Comparison of ENCODE assay signal across 8 cellular contexts in genomic region chr5:56669534-56670483, GRCh38.
DNase-seq lines count a peak whose midpoint lies in the region; ATAC-seq and TF ChIP-seq lines count a peak whose summit lies in the region.

No MANE protein-coding gene starts in this region.

- TF ChIP-seq EP300 in transverse colon (IDR thresholded peaks at IDR 0.05; ENCODE audit: low read depth), result no peak

- H3K9ac ChIP-seq in mesenchymal stem cell (ENCODE audit: low read length), result no peak overlapping the region

- H2BK120ac ChIP-seq in mesenchymal stem cell (ENCODE audit: low read depth, low read length), result no peak overlapping the region

- in situ Hi-C loops in transverse colon (cut with MboI; ENCODE audit: low pct_ligation_motif_present in 1 of 4, low pct_unique_long_range_greater_than_20kb in 1 of 4, low sequenced_read_pairs in 3 of 4), result no loop called here

- TF ChIP-seq POLR2A in transverse colon (IDR thresholded peaks at IDR 0.05), result no peak

- no peaks in the 10 kb centered on the region for H3K79me2 ChIP-seq in PC-9 (ENCODE audit: low read depth)

- H2AFZ ChIP-seq in PC-9, result peak overlapping the region; percentile 67
- H2AFZ ChIP-seq in mesenchymal stem cell (ENCODE audit: low read depth, low read length), result no peak overlapping the region

- peak overlapping the region in 1 of 2 experiments; percentile 79 for H3K14ac ChIP-seq in mesenchymal stem cell (ENCODE audit: low read length in 2 of 2)

- no peaks in the 10 kb centered on the region for H4K20me1 ChIP-seq in PC-9 (ENCODE audit: insufficient read depth)

- H3K4me3 ChIP-seq in PC-9 (no peak overlapping the region; the same call in 1 of the 2 replicates), cardiac fibroblast (replicated peaks in 1 of 2; ENCODE audit: low read depth in 2 of 2, low read length in 2 of 2) (no peak overlapping the region), mesenchymal stem cell (ENCODE audit: insufficient read depth in 1 of 2, low read depth in 1 of 2, low read length in 2 of 2) (no peak overlapping the region), transverse colon (no peak overlapping the region)

- peaks cover 19% of the 10 kb centered on the region for H3F3A ChIP-seq in PC-9 (ENCODE audit: insufficient read depth, low read depth)

- no peak overlapping the region for H3K23ac ChIP-seq in mesenchymal stem cell (ENCODE audit: low read length in 2 of 2)

- H3K9me2 ChIP-seq in PC-9 (ENCODE audit: insufficient read depth), result no peaks in the 10 kb centered on the region

- DNase-seq in COLO668 (lab: John Stamatoyannopoulos, UW; ENCODE audit: unreplicated experiment), result peak; percentile 30
- peak in 1 of 2 experiments; percentile 77 for DNase-seq in PC-9
- DNase-seq in cardiac fibroblast (ENCODE audit: low read depth in 2 of 2), result peak; percentile 17 to 41
- peak; percentile 43 for DNase-seq in mesenchymal stem cell
- peak; percentile 71 for DNase-seq in transverse colon
- DNase-seq in NCI-H1048 (lab: John Stamatoyannopoulos, UW), result no peak

- H2AK5ac ChIP-seq in mesenchymal stem cell (ENCODE audit: low read length, severe bottlenecking), result no peak overlapping the region

- ATAC-seq in GM19397 (IDR thresholded peaks at IDR 0.05; ENCODE audit: unreplicated experiment), result peak; percentile 95
- peak; percentile 99 for ATAC-seq in HG03442 (IDR thresholded peaks at IDR 0.05; ENCODE audit: unreplicated experiment)

- H2BK5ac ChIP-seq in mesenchymal stem cell (ENCODE audit: low read depth, low read length, poor library complexity, severe bottlenecking), result no peak overlapping the region

- H3K79me1 ChIP-seq in mesenchymal stem cell (replicated peaks; ENCODE audit: low read length, poor library complexity, severe bottlenecking), result no peaks in the 10 kb centered on the region

- H3K36me3 ChIP-seq in PC-9 (ENCODE audit: low read depth), result no peaks in the 10 kb centered on the region
- no peaks in the 10 kb centered on the region for H3K36me3 ChIP-seq in mesenchymal stem cell (ENCODE audit: control insufficient read depth in 1 of 2, insufficient read depth in 2 of 2, low read depth in 1 of 2, low read length in 2 of 2)
- H3K36me3 ChIP-seq in transverse colon, result no peaks in the 10 kb centered on the region

- no peak overlapping the region for H4K91ac ChIP-seq in mesenchymal stem cell (ENCODE audit: low read length)

- no peak overlapping the region for H4K8ac ChIP-seq in mesenchymal stem cell (ENCODE audit: low read length)

- CTCF ChIA-PET in PC-9 (lab: Charles Lee), result interaction anchor here (0.6 to 1.0 kb wide), 4 partner anchors 22 to 425 kb away, joined by 5 to 7 read pairs (median 5); partner anchors contain the start of gene MAP3K1

- peak overlapping the region; percentile 47 to 54 for H3K18ac ChIP-seq in mesenchymal stem cell (ENCODE audit: low read depth in 1 of 2, low read length in 2 of 2)

- BruUV-seq in PC-9 (replicated peaks; lab: Mats Ljungman, UMichigan), result no TSS peak

- intact Hi-C loops in PC-9 (cut with micrococcal nuclease; ENCODE audit: unreplicated experiment), result loop anchor here (5.0 kb wide), 2 partner anchors 87 to 147 kb away; partner anchors contain the start of gene MAP3K1
- intact Hi-C loops in transverse colon (cut with DNase I; ENCODE audit: low total_unique reads), result no loop called here

- H2BK12ac ChIP-seq in mesenchymal stem cell (ENCODE audit: low read length in 2 of 2), result peak overlapping the region in 1 of 2 experiments; percentile 23

- H3K9me3 ChIP-seq in PC-9 (ENCODE audit: insufficient read depth, low read depth) (no peaks in the 10 kb centered on the region), mesenchymal stem cell (ENCODE audit: control insufficient read depth, low read length) (peaks cover 3% of the 10 kb centered on the region), transverse colon (no peaks in the 10 kb centered on the region)

- no peak for TF ChIP-seq CTCF in PC-9 (conservative IDR thresholded peaks at IDR 0.05)
- no peak for TF ChIP-seq CTCF in cardiac fibroblast (IDR thresholded peaks at IDR 0.05; ENCODE audit: low read depth, low read length)
- no peak for TF ChIP-seq CTCF in transverse colon (IDR thresholded peaks at IDR 0.05)

- WGBS in mesenchymal stem cell, result 85% methylated on average over 10 of the region's 10 CpGs
- 70 to 73% methylated on average over 2 to 10 of the region's 10 CpGs for WGBS in transverse colon (ENCODE audit: low coverage in 1 of 2), 2 donors

- no peak overlapping the region for H3K4ac ChIP-seq in mesenchymal stem cell (ENCODE audit: low read depth in 1 of 2, low read length in 2 of 2)

- peaks cover 55% of the 10 kb centered on the region for H3K4me1 ChIP-seq in PC-9 (replicated peaks; ENCODE audit: insufficient read depth)
- H3K4me1 ChIP-seq in mesenchymal stem cell (ENCODE audit: control insufficient read depth, insufficient read depth, low read depth, low read length), result no peaks in the 10 kb centered on the region
- peaks cover 0 to 5% (median 0%) of the 10 kb centered on the region in 4 donors for H3K4me1 ChIP-seq in transverse colon

- H3K27me3 ChIP-seq in PC-9 (ENCODE audit: insufficient read depth, low read depth) (no peaks in the 10 kb centered on the region), mesenchymal stem cell (ENCODE audit: control insufficient read depth in 1 of 2, insufficient read depth in 1 of 2, low read length in 2 of 2) (no peaks in the 10 kb centered on the region), transverse colon (no peaks in the 10 kb centered on the region)

- no peak overlapping the region for H2BK15ac ChIP-seq in mesenchymal stem cell (ENCODE audit: low read depth, poor library complexity, severe bottlenecking)

- peak overlapping the region; percentile 89 for H3K27ac ChIP-seq in PC-9
- H3K27ac ChIP-seq in mesenchymal stem cell (ENCODE audit: low read length, poor library complexity, severe bottlenecking), result no peak overlapping the region
- peak overlapping the region; percentile 15 to 70 (median 40) for H3K27ac ChIP-seq in transverse colon

- H3K4me2 ChIP-seq in PC-9 (peak overlapping the region; percentile 56), mesenchymal stem cell (ENCODE audit: low read length, poor library complexity, severe bottlenecking) (no peak overlapping the region)

- POLR2A ChIA-PET in PC-9 (lab: Charles Lee; ENCODE audit: unreplicated experiment), result interaction anchor here (0.6 to 0.8 kb wide), 3 partner anchors 13 to 136 kb away, joined by 3 to 20 read pairs (median 7); no protein-coding TSS in a partner anchor
